In genomic region chr22:29387921-29388758, GRCh38 we compare ENCODE assay signal across 8 cellular contexts.
DNase-seq lines count a peak whose midpoint lies in the region; ATAC-seq and FAIRE-seq lines count a peak whose summit lies in the region.

Gene AP1B1, minus strand, starts transcription at chr22:29388570. Its CDS starts 21,327 bp downstream, at chr22:29367243.

- H3K9me3 ChIP-seq in effector memory CD4-positive, alpha-beta T cell (ENCODE audit: control insufficient read depth, low read length), result no peaks in the 10 kb centered on the region

- no peaks in the 10 kb centered on the region for H3K36me3 ChIP-seq in effector memory CD4-positive, alpha-beta T cell (ENCODE audit: control insufficient read depth, insufficient read depth, low read length)

- H3K4me1 ChIP-seq in effector memory CD4-positive, alpha-beta T cell (ENCODE audit: control insufficient read depth, insufficient read depth, low read length, poor library complexity, severe bottlenecking), result peaks cover 6% of the 10 kb centered on the region

- peak within 1 kb of the TSS; percentile 78 for H3K4me3 ChIP-seq in effector memory CD4-positive, alpha-beta T cell (ENCODE audit: insufficient read depth, low read depth, low read length, poor library complexity, severe bottlenecking)

- peak; percentile 76 for DNase-seq in CMK (ENCODE audit: low read depth)
- DNase-seq in HTR-8/SVneo (ENCODE audit: insufficient read length, low spot score), result peak; percentile 84
- peak; percentile 91 for DNase-seq in NOMO-1 treated with DMSO at 0.1 percent for 48 hours (lab: John Stamatoyannopoulos, UW; ENCODE audit: unreplicated experiment)
- peak; percentile 86 to 87 for DNase-seq in activated CD8-positive, alpha-beta memory T cell treated with anti-CD3 and anti-CD28 coated beads for 4 hours (ENCODE audit: low read depth in 2 of 2)
- peak; percentile 83 to 89 (median 83) for DNase-seq in effector memory CD4-positive, alpha-beta T cell
- peak; percentile 93 for DNase-seq in medulla oblongata (ENCODE audit: extremely low spot score)
- DNase-seq in stimulated activated CD8-positive, alpha-beta memory T cell treated with anti-CD3 and anti-CD28 coated beads, Interleukin-12 subunit alpha, Interleukin-12 subunit beta, amount 100 ng/mL, for 1 hour (ENCODE audit: low read depth), result peak; percentile 86

- H3K27me3 ChIP-seq in effector memory CD4-positive, alpha-beta T cell (replicated peaks; ENCODE audit: control insufficient read depth, insufficient read depth, low read length, poor library complexity, severe bottlenecking), result no peaks in the 10 kb centered on the region

- no peak for FAIRE-seq in HTR-8/SVneo (lab: Jason Lieb, UNC)

- ATAC-seq in GM21360 (IDR thresholded peaks at IDR 0.05; ENCODE audit: unreplicated experiment), result peak; percentile 87

- H3K27ac ChIP-seq in effector memory CD4-positive, alpha-beta T cell (ENCODE audit: insufficient read depth, low read length, poor library complexity, severe bottlenecking), result peak within 1 kb of the TSS; percentile 70

Comparison
In these comparisons a context has a peak if more than half of its experiments do, and no peak if none do; other contexts are left out.
1. Peak in every context shown above with its lines: DNase-seq, ATAC-seq, H3K4me3 ChIP-seq and H3K27ac ChIP-seq.